ENCODE assay signal across 8 cellular contexts in the genomic region with DNA sequence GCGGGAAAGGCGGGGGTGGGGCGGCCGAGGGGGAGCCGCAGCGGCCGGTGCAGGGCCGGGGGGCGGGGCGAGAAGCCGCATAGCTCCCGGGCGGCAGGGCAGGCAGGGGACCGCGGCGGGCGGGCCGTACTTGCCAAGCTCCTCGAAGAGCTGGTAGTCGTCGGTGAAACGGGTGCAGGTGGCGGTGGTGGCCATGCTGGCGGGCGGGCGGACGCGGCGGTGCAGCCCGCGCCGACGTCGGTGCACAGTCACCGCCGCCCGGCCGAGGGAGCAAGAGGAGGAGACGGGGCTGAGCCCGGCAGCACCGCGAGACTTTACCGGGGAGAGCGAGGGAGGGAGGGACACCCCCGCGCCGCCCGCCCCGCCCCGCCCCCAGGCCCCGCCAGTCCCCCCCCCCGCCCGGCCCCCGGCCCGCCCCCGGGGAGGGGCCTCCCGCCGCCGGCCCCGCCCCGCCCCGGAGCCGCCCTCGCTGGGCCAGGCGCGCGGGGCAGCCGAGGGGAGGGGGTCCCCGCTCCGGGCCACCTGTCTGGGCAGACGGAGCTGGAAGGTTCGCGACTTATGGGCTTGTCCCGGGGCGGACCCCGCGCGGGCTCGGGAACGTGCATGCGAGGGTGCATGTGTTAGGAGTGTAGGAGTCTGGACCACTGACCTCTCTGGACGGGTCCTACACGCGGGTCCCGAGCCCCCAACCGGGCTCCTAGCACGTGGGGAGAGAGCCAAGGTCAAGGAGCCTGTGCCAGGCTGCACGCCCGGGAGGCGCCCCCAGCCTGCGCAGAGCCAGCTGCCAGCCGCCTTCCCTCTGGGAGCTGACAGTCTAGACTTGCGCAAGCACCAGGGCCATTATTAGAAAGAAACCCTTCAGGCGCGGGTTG. TPM values are rescaled to one million over a fixed set of nuclear protein-coding genes. Genes with fewer than 3 reads are reported as not detected.
DNase-seq lines count a peak whose midpoint lies in the region; ATAC-seq and TF ChIP-seq lines count a peak whose summit lies in the region.

A gene (minus strand): TSS at position 289 of the 872 bp plus-strand sequence. CDS start 94 bp downstream, at position 195.

- DNase-seq in DMS153 (lab: John Stamatoyannopoulos, UW) (peak; percentile 29), SHP77 (lab: John Stamatoyannopoulos, UW) (peak; percentile 22 to 24), fibroblast of pulmonary artery (ENCODE audit: low read depth) (peak; percentile 83), nephron progenitor cell (peak; percentile 78)
- peak; percentile 72 for DNase-seq in Jurkat, Clone E6-1 (ENCODE audit: low read depth, low spot score)
- DNase-seq in activated T-helper 9 cell treated with anti-CD3 and anti-CD28 coated beads, Interleukin-2, amount 50 U/mL, for 16 hours (ENCODE audit: low read depth): peak; percentile 73
- peak; percentile 81 to 85 for DNase-seq in stimulated activated naive CD8-positive, alpha-beta T cell treated with anti-CD3 and anti-CD28 coated beads, Interleukin-15, amount 100 ng/mL, for 72 hours

- peaks cover 55% of the 10 kb centered on the region for H3K4me1 Mint-ChIP-seq in nephron progenitor cell
- peaks cover 64% of the 10 kb centered on the region for H3K4me1 Mint-ChIP-seq in stimulated activated naive CD8-positive, alpha-beta T cell treated with anti-CD3 and anti-CD28 coated beads, Interleukin-15, amount 100 ng/mL, for 72 hours

- peaks cover 27% of the 10 kb centered on the region for H3K27me3 Mint-ChIP-seq in nephron progenitor cell (ENCODE audit: low read depth, poor library complexity)
- no peaks in the 10 kb centered on the region for H3K27me3 Mint-ChIP-seq in stimulated activated naive CD8-positive, alpha-beta T cell treated with anti-CD3 and anti-CD28 coated beads, Interleukin-15, amount 100 ng/mL, for 72 hours

- TF ChIP-seq CTCF in fibroblast of pulmonary artery (IDR thresholded peaks at IDR 0.05; ENCODE audit: low read length, missing control alignments) (no peak), nephron progenitor cell (IDR thresholded peaks at IDR 0.05) (no peak)

- H3K27ac Mint-ChIP-seq in nephron progenitor cell: no peak within 1 kb of the TSS
- peak within 1 kb of the TSS; percentile 45 to 86 for H3K27ac Mint-ChIP-seq in stimulated activated naive CD8-positive, alpha-beta T cell treated with anti-CD3 and anti-CD28 coated beads, Interleukin-15, amount 100 ng/mL, for 72 hours

- H3K4me3 ChIP-seq in Jurkat, Clone E6-1 (ENCODE audit: low read length): peak within 1 kb of the TSS; percentile 62
- peak within 1 kb of the TSS; percentile 63 for H3K4me3 ChIP-seq in fibroblast of pulmonary artery (replicated peaks; ENCODE audit: low read depth, low read length)

- H3K4me3 Mint-ChIP-seq in nephron progenitor cell: peak within 1 kb of the TSS; percentile 83
- H3K4me3 Mint-ChIP-seq in stimulated activated naive CD8-positive, alpha-beta T cell treated with anti-CD3 and anti-CD28 coated beads, Interleukin-15, amount 100 ng/mL, for 72 hours: peak within 1 kb of the TSS; percentile 83 to 91

- ATAC-seq in GM21526 (IDR thresholded peaks at IDR 0.05; ENCODE audit: low FRiP score, unreplicated experiment): peak; percentile 73
- ATAC-seq in stimulated activated naive CD8-positive, alpha-beta T cell treated with anti-CD3 and anti-CD28 coated beads, Interleukin-15, amount 100 ng/mL, for 72 hours: peak; percentile 86

- no peaks in the 10 kb centered on the region for H3K9me3 Mint-ChIP-seq in nephron progenitor cell
- no peaks in the 10 kb centered on the region for H3K9me3 Mint-ChIP-seq in stimulated activated naive CD8-positive, alpha-beta T cell treated with anti-CD3 and anti-CD28 coated beads, Interleukin-15, amount 100 ng/mL, for 72 hours

- peaks cover 6% of the 10 kb centered on the region for H3K36me3 Mint-ChIP-seq in nephron progenitor cell (ENCODE audit: low read depth)

RNA-seq across cellular contexts. Expression of the gene that starts here (rescaled TPM):
- polyA plus RNA-seq in Jurkat, Clone E6-1 (2012; ENCODE audit: insufficient read depth, insufficient read length): 48.0 TPM

Comparison
In these comparisons a context has a peak if more than half of its experiments do, and no peak if none do; other contexts are left out.
1. Peak in every context shown above with its lines: DNase-seq, ATAC-seq and H3K4me3 ChIP-seq.
2. DNase-seq: peak in every context shown above with its lines; median percentile 83 in fibroblast of pulmonary artery; 83 in stimulated activated naive CD8-positive, alpha-beta T cell treated with anti-CD3 and anti-CD28 coated beads, Interleukin-15, amount 100 ng/mL, for 72 hours; 78 in nephron progenitor cell; 73 in activated T-helper 9 cell treated with anti-CD3 and anti-CD28 coated beads, Interleukin-2, amount 50 U/mL, for 16 hours; 72 in Jurkat, Clone E6-1; 29 in DMS153; 23 in SHP77.